Comparison of ENCODE assay signal across 17 cellular contexts in genomic region chr16:77059441-77059840, GRCh38.
A peak's percentile ranks its signal among the peaks of the same experiment; 100 is the strongest.
DNase-seq lines count a peak whose midpoint lies in the region; ATAC-seq and TF ChIP-seq lines count a peak whose summit lies in the region.
"Had no signal": no experiment of that assay in that cellular context is flagged by ENCODE, and none has a peak within 500 bp of the region (broad histone marks: within the 10 kb centered on the region; RNA-seq: fewer than 3 reads in every experiment).

No MANE protein-coding gene starts in this region.

- peaks cover 4% of the 10 kb centered on the region for H3K27me3 Mint-ChIP-seq in nephron (ENCODE audit: low read depth)
- no peaks in the 10 kb centered on the region for H3K27me3 Mint-ChIP-seq in activated naive CD8-positive, alpha-beta T cell treated with anti-CD3 and anti-CD28 coated beads, Interleukin-2, amount 50 U/mL, for 24 hours

- H3K4me1 Mint-ChIP-seq in nephron = peaks cover 23% of the 10 kb centered on the region
- H3K4me1 Mint-ChIP-seq in activated naive CD8-positive, alpha-beta T cell treated with anti-CD3 and anti-CD28 coated beads, Interleukin-2, amount 50 U/mL, for 24 hours = no peaks in the 10 kb centered on the region
- H3K4me1 Mint-ChIP-seq: CD8-positive, alpha-beta memory T cell had no signal

- no peak for ATAC-seq in activated naive CD8-positive, alpha-beta T cell treated with anti-CD3 and anti-CD28 coated beads, Interleukin-2, amount 50 U/mL, for 24 hours

- peaks cover 5% of the 10 kb centered on the region for H3K9me3 Mint-ChIP-seq in nephron
- H3K9me3 Mint-ChIP-seq in activated naive CD8-positive, alpha-beta T cell treated with anti-CD3 and anti-CD28 coated beads, Interleukin-2, amount 50 U/mL, for 24 hours = peaks cover 9% of the 10 kb centered on the region

- H3K4me3 ChIP-seq in LNCaP clone FGC (ENCODE audit: low read depth, low read length) = no peak overlapping the region
- H3K4me3 ChIP-seq: BLaER1, SJSA1 had no signal

- H3K27ac Mint-ChIP-seq in nephron = peak overlapping the region; percentile 12 to 74 (median 55)
- H3K27ac Mint-ChIP-seq in activated naive CD8-positive, alpha-beta T cell treated with anti-CD3 and anti-CD28 coated beads, Interleukin-2, amount 50 U/mL, for 24 hours = no peak overlapping the region
- H3K27ac Mint-ChIP-seq: CD8-positive, alpha-beta memory T cell had no signal

- no peak overlapping the region for H3K4me3 Mint-ChIP-seq in nephron
- no peak overlapping the region for H3K4me3 Mint-ChIP-seq in activated naive CD8-positive, alpha-beta T cell treated with anti-CD3 and anti-CD28 coated beads, Interleukin-2, amount 50 U/mL, for 24 hours
- H3K4me3 Mint-ChIP-seq: CD8-positive, alpha-beta memory T cell had no signal

- no peaks in the 10 kb centered on the region for H3K36me3 Mint-ChIP-seq in nephron (ENCODE audit: low read depth)
- no peaks in the 10 kb centered on the region for H3K36me3 Mint-ChIP-seq in activated naive CD8-positive, alpha-beta T cell treated with anti-CD3 and anti-CD28 coated beads, Interleukin-2, amount 50 U/mL, for 24 hours (ENCODE audit: low read depth)
- H3K36me3 Mint-ChIP-seq: CD8-positive, alpha-beta memory T cell had no signal

- no peak for TF ChIP-seq CTCF in LNCaP clone FGC (IDR thresholded peaks at IDR 0.05; ENCODE audit: control insufficient read depth, extremely low read depth, insufficient read depth)
- TF ChIP-seq CTCF in nephron (IDR thresholded peaks at IDR 0.05; ENCODE audit: unreplicated experiment in 3 of 3) = no peak

- peak; percentile 19 for DNase-seq in LNCaP clone FGC (ENCODE audit: low read depth)
- DNase-seq in NCI-H2171 treated with DMSO at 0.1 percent for 48 hours (lab: John Stamatoyannopoulos, UW) = peak; percentile 69
- DNase-seq in dermis blood vessel endothelial cell = peak; percentile 16
- no peak for DNase-seq in NCI-H524 treated with DMSO at 0.1 percent for 48 hours (lab: John Stamatoyannopoulos, UW)
- DNase-seq in activated CD4-positive, alpha-beta T cell treated with anti-CD3 and anti-CD28 coated beads for 4 hours = no peak
- DNase-seq in activated naive CD8-positive, alpha-beta T cell treated with anti-CD3 and anti-CD28 coated beads, Interleukin-2, amount 50 U/mL, for 24 hours = no peak
- DNase-seq: CD8-positive, alpha-beta memory T cell; DMS153; EL; IMR-90; Kasumi-1; NCI-H1417 treated with DMSO at 0.1 percent for 48 hours; NCI-H446; RPMI8226 had no signal

Comparison
In these comparisons a context has a peak if more than half of its experiments do, and no peak if none do; other contexts are left out.
1. DNase-seq: peak in LNCaP clone FGC (single experiment), NCI-H2171 treated with DMSO at 0.1 percent for 48 hours (single experiment) and dermis blood vessel endothelial cell (single experiment); none in NCI-H524 treated with DMSO at 0.1 percent for 48 hours (single experiment), activated CD4-positive, alpha-beta T cell treated with anti-CD3 and anti-CD28 coated beads for 4 hours (0 of 2) and activated naive CD8-positive, alpha-beta T cell treated with anti-CD3 and anti-CD28 coated beads, Interleukin-2, amount 50 U/mL, for 24 hours (single experiment).